ENCODE assay signal across 9 cellular contexts in the genomic region with DNA sequence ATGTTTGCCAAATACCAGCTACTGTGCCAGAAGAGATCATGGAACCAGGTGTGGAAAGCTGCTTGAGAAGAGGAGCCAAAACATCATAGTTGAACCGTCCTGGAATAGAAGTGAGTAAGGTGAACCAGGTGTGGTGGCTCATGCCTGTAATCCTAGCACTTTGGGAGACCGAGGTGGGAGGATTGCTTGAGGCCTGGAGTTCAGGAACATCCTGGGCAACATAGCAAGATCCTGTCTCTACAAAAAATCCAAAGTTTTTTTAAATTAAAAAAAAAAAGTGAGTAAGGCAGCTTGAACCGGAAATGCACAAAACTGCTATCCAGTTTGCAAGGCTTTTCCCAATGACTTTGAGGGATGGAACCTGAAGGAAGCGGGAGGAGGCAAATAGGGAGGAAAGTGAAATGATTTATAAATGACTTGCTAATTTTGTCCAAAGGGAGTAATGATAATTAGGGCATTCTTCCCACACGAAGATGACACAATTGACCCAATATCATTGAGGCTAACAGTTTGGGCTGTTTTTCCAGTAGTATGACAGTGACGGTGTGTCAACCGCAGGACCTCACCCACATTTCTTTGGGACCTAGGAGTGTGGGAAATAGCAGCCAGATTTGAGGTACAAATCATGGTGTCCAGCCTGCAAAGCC. TPM values are rescaled to one million over a fixed set of nuclear protein-coding genes. Genes with fewer than 3 reads are reported as not detected.
A peak's percentile ranks its signal among the peaks of the same experiment; 100 is the strongest.
DNase-seq lines count a peak whose midpoint lies in the region; ATAC-seq, FAIRE-seq and TF ChIP-seq lines count a peak whose summit lies in the region.
"Had no signal": no experiment of that assay in that cellular context is flagged by ENCODE, and none has a peak within 500 bp of the region (broad histone marks: within the 10 kb centered on the region; RNA-seq: fewer than 3 reads in every experiment).

No MANE protein-coding gene starts in this region.

- H3K4me1 ChIP-seq in GM23338 (ENCODE audit: insufficient read depth) = peaks cover 41% of the 10 kb centered on the region
- peaks cover 30 to 34% of the 10 kb centered on the region in 2 donors for H3K4me1 ChIP-seq in adrenal gland (replicated peaks in 1 of 2)
- H3K4me1 ChIP-seq in kidney (ENCODE audit: control insufficient read depth in 1 of 2, insufficient read depth in 1 of 2, low read depth in 1 of 2, low read length in 2 of 2) = peaks cover 13 to 34% of the 10 kb centered on the region in 2 donors
- peaks cover 30% of the 10 kb centered on the region for H3K4me1 ChIP-seq in skeletal muscle satellite cell (ENCODE audit: control insufficient read depth, insufficient read depth, low read length)
- peaks cover 27% of the 10 kb centered on the region for H3K4me1 ChIP-seq in mucosa of descending colon (ENCODE audit: low read depth)

- H3K36me3 ChIP-seq in GM23338 (ENCODE audit: insufficient read depth) = no peaks in the 10 kb centered on the region
- H3K36me3 ChIP-seq in adrenal gland (replicated peaks in 1 of 2) = peaks cover 0 to 3% of the 10 kb centered on the region in 2 donors
- peaks cover 3 to 5% of the 10 kb centered on the region in 2 donors for H3K36me3 ChIP-seq in kidney (ENCODE audit: control insufficient read depth in 1 of 2, insufficient read depth in 2 of 2, low read length in 2 of 2)
- H3K36me3 ChIP-seq in skeletal muscle satellite cell (ENCODE audit: insufficient read depth, low read length) = peaks cover 5% of the 10 kb centered on the region
- no peaks in the 10 kb centered on the region for H3K36me3 ChIP-seq in mucosa of descending colon (ENCODE audit: low read depth)

- peaks cover 20% of the 10 kb centered on the region for H3K36me3 Mint-ChIP-seq in GM23338 (ENCODE audit: low read depth)
- peaks cover 2% of the 10 kb centered on the region for H3K36me3 Mint-ChIP-seq in activated CD8-positive, alpha-beta memory T cell treated with anti-CD3 and anti-CD28 coated beads, Interleukin-2, amount 10 ng/mL, durations not matched to agents 7 days and 5 days

- TF ChIP-seq POLR2A in adrenal gland (IDR thresholded peaks at IDR 0.05) = no peak

- TF ChIP-seq CTCF in GM23338 (conservative IDR thresholded peaks at IDR 0.05; ENCODE audit: low read depth in 2 of 2) (no peak), adrenal gland (IDR thresholded peaks at IDR 0.05) (no peak), kidney (IDR thresholded peaks at IDR 0.05; ENCODE audit: borderline replicate concordance, extremely low read depth, insufficient read depth) (no peak), mucosa of descending colon (IDR thresholded peaks at IDR 0.05) (no peak)

- H3K4me3 ChIP-seq in GM23338 (peak overlapping the region; percentile 92), adrenal gland (peak overlapping the region in 2 of 4 donors; percentile 41 to 78), kidney (ENCODE audit: low read length in 2 of 2) (peak overlapping the region; percentile 70 to 82), skeletal muscle satellite cell (ENCODE audit: low read length) (peak overlapping the region; percentile 84), mucosa of descending colon (no peak overlapping the region)

- peak overlapping the region; percentile 97 for H3K27ac ChIP-seq in GM23338 (ENCODE audit: low read depth)
- peak overlapping the region; percentile 78 to 99 (median 93) for H3K27ac ChIP-seq in adrenal gland
- H3K27ac ChIP-seq in kidney (ENCODE audit: low read depth in 2 of 2, low read length in 2 of 2) = peak overlapping the region; percentile 99

- H3K4me3 Mint-ChIP-seq in GM23338 = peak overlapping the region; percentile 89
- no peak overlapping the region for H3K4me3 Mint-ChIP-seq in activated CD8-positive, alpha-beta memory T cell treated with anti-CD3 and anti-CD28 coated beads, Interleukin-2, amount 10 ng/mL, durations not matched to agents 7 days and 5 days

- intact Hi-C loops in adrenal gland (cut with DNase I) (loop anchor here in 1 of 2 donors (5.0 to 10.0 kb wide), 2 partner anchors 74 to 109 kb away; no protein-coding TSS in a partner anchor), kidney (cut with DNase I) (loop anchor here (10.0 kb wide), 1 partner anchor 64 kb away; no protein-coding TSS in a partner anchor), mucosa of descending colon (cut with DNase I, micrococcal nuclease) (loop anchor here (5.0 to 10.0 kb wide), 3 partner anchors 66 to 116 kb away; no protein-coding TSS in a partner anchor)

- DNase-seq in GM23338 (ENCODE audit: low spot score) = no peak
- DNase-seq in adrenal gland = no peak
- no peak for DNase-seq in kidney
- no peak for DNase-seq in HEK293T (ENCODE audit: extremely low spot score)
- no peak for DNase-seq in mucosa of descending colon
- no peak for DNase-seq in activated CD8-positive, alpha-beta memory T cell treated with anti-CD3 and anti-CD28 coated beads, Interleukin-2, amount 10 ng/mL, durations not matched to agents 7 days and 5 days

- peaks cover 4% of the 10 kb centered on the region; the same call in 2 of the 3 replicates for H3K9me3 Mint-ChIP-seq in GM23338
- no peaks in the 10 kb centered on the region for H3K9me3 Mint-ChIP-seq in activated CD8-positive, alpha-beta memory T cell treated with anti-CD3 and anti-CD28 coated beads, Interleukin-2, amount 10 ng/mL, durations not matched to agents 7 days and 5 days (ENCODE audit: low read depth)

- WGBS in adrenal gland, 4 donors = 50 to 65% (median 61%) methylated on average over 7 of the region's 7 CpGs

- H3K4me2 ChIP-seq in GM23338 (peak overlapping the region; percentile 85), skeletal muscle satellite cell (ENCODE audit: low read length) (peak overlapping the region; percentile 83)

- H3K9ac ChIP-seq in kidney (ENCODE audit: low read length in 2 of 2) (peak overlapping the region; percentile 30 to 92), skeletal muscle satellite cell (ENCODE audit: low read depth, low read length) (peak overlapping the region; percentile 94)

- H4K20me1 ChIP-seq in GM23338 (replicated peaks; ENCODE audit: insufficient read depth) = peaks cover 19% of the 10 kb centered on the region

- H3K9me3 ChIP-seq in adrenal gland (replicated peaks in 1 of 3) = no peaks in the 10 kb centered on the region
- H3K9me3 ChIP-seq in kidney (ENCODE audit: control insufficient read depth in 1 of 2, low read length in 2 of 2) = no peaks in the 10 kb centered on the region
- no peaks in the 10 kb centered on the region for H3K9me3 ChIP-seq in skeletal muscle satellite cell (replicated peaks; ENCODE audit: low read length)
- no peaks in the 10 kb centered on the region for H3K9me3 ChIP-seq in mucosa of descending colon

- POLR2A ChIA-PET in HEK293T (lab: Yijun Ruan, JAX) = interaction anchor here (0.6 to 2.1 kb wide), 4 partner anchors 13 to 145 kb away, joined by 3 to 9 read pairs (median 5); partner anchors contain the start of gene ALG14

- H2AFZ ChIP-seq in GM23338 = 0 out of 2 replicates have a peak overlapping the region, but pooled peaks have one; percentile 29

- H3F3A ChIP-seq in GM23338 (replicated peaks; ENCODE audit: low read depth) = peaks cover 12% of the 10 kb centered on the region

- H3K4me1 Mint-ChIP-seq in GM23338 = peaks cover 50% of the 10 kb centered on the region
- H3K4me1 Mint-ChIP-seq in activated CD8-positive, alpha-beta memory T cell treated with anti-CD3 and anti-CD28 coated beads, Interleukin-2, amount 10 ng/mL, durations not matched to agents 7 days and 5 days = peaks cover 9% of the 10 kb centered on the region

- peak overlapping the region; percentile 98 for H3K27ac Mint-ChIP-seq in GM23338
- H3K27ac Mint-ChIP-seq in activated CD8-positive, alpha-beta memory T cell treated with anti-CD3 and anti-CD28 coated beads, Interleukin-2, amount 10 ng/mL, durations not matched to agents 7 days and 5 days = no peak overlapping the region

- H3K27me3 ChIP-seq in GM23338 (ENCODE audit: insufficient read depth) = no peaks in the 10 kb centered on the region
- H3K27me3 ChIP-seq in adrenal gland = no peaks in the 10 kb centered on the region
- no peaks in the 10 kb centered on the region for H3K27me3 ChIP-seq in skeletal muscle satellite cell (ENCODE audit: control insufficient read depth, insufficient read depth, low read length)

- FAIRE-seq in kidney (lab: Jason Lieb, UNC) = no peak

- ATAC-seq in GM23338 (no peak), HG02588 (IDR thresholded peaks at IDR 0.05; ENCODE audit: unreplicated experiment) (no peak), mucosa of descending colon (no peak)
- no peak for ATAC-seq in activated CD8-positive, alpha-beta memory T cell treated with anti-CD3 and anti-CD28 coated beads, Interleukin-2, amount 10 ng/mL, durations not matched to agents 7 days and 5 days
- ATAC-seq: HCT116 had no signal

- peaks cover 20% of the 10 kb centered on the region for H3K27me3 Mint-ChIP-seq in GM23338 (ENCODE audit: insufficient read depth, low read depth, poor library complexity)
- H3K27me3 Mint-ChIP-seq in activated CD8-positive, alpha-beta memory T cell treated with anti-CD3 and anti-CD28 coated beads, Interleukin-2, amount 10 ng/mL, durations not matched to agents 7 days and 5 days = peaks cover 48% of the 10 kb centered on the region

- H3K9me2 ChIP-seq in GM23338 (ENCODE audit: insufficient read depth) = peaks cover 6% of the 10 kb centered on the region; the same call in 1 of the 2 replicates

- CTCF ChIA-PET in HEK293T (lab: Yijun Ruan, JAX) = interaction anchor here (0.6 to 1.3 kb wide), 4 partner anchors 19 to 888 kb away, joined by 3 to 9 read pairs (median 3); no protein-coding TSS in a partner anchor
- CTCF ChIA-PET in activated CD8-positive, alpha-beta memory T cell treated with anti-CD3 and anti-CD28 coated beads, Interleukin-2, amount 10 ng/mL, durations not matched to agents 7 days and 5 days (lab: Charles Lee) = no interaction called here

- H3K79me2 ChIP-seq in GM23338 (replicated peaks; ENCODE audit: insufficient read depth) = peaks cover 56% of the 10 kb centered on the region

TF ChIP-seq in GM23338, 12 proteins besides CTCF, POLR2A, EP300 and RAD21 (continues in another document):
- no peak for TF ChIP-seq ZNF114 (CRISPR knock-in tag; IDR thresholded peaks at IDR 0.05)
- TF ChIP-seq CREB1 (CRISPR knock-in tag; IDR thresholded peaks at IDR 0.05; ENCODE audit: low read depth) = no peak
- TF ChIP-seq EZH2phosphoT487 (IDR thresholded peaks at IDR 0.05; ENCODE audit: unreplicated experiment) = no peak

TF ChIP-seq in HEK293T, 16 proteins besides CTCF, POLR2A, EP300 and RAD21:
- TF ChIP-seq BHLHE40 (IDR thresholded peaks at IDR 0.05; ENCODE audit: borderline replicate concordance) = no peak
TF ChIP-seq in HEK293T: peak in this region for 0.

RNA-seq across cellular contexts. Expression of gene CNN3, which starts 1.5 kb away (rescaled TPM):
- total RNA-seq in GM23338 (2014; rRNA removed; shearing (Covaris generic)) = 220 and 247 TPM in 2 replicates
- 270 and 312 TPM in 2 replicates for polyA plus RNA-seq in GM23338 (2016; fragmentation: Nextera tagmentation; extraction: Ambion mirVana)
- total RNA-seq in adrenal gland = 100 to 1,000 TPM; 320 to 766 (median 424) TPM
- 100 to 1,000 TPM in 2 of 3 donors, 10 to 100 TPM in 1; 97.3 to 418 (median 131) TPM for polyA plus RNA-seq in adrenal gland
- 291 TPM for total RNA-seq in kidney
- polyA plus RNA-seq in kidney (ENCODE audit: insufficient read depth, low read depth, low replicate concordance) = 232 TPM
- 103 and 111 TPM in 2 replicates for total RNA-seq in skeletal muscle satellite cell (2012; rRNA removed)
- 100 to 1,000 TPM in 2 of 3 donors, 10 to 100 TPM in 1; 61.3 to 165 (median 129) TPM for total RNA-seq in mucosa of descending colon
- 1 to 10 TPM; 3.5 to 4.6 TPM for total RNA-seq in activated CD8-positive, alpha-beta memory T cell treated with anti-CD3 and anti-CD28 coated beads, Interleukin-2, amount 10 ng/mL, durations not matched to agents 7 days and 5 days

Comparison
In these comparisons a context has a peak if more than half of its experiments do, and no peak if none do; other contexts are left out.
1. RNA of gene CNN3, which starts 1.5 kb away (total RNA-seq): 320 to 766 TPM in adrenal gland, 291 TPM in kidney (single experiment), 220 to 247 TPM in GM23338 and 61.3 to 165 TPM in mucosa of descending colon; 3.5 to 4.6 TPM in activated CD8-positive, alpha-beta memory T cell treated with anti-CD3 and anti-CD28 coated beads, Interleukin-2, amount 10 ng/mL, durations not matched to agents 7 days and 5 days; every median in the first group is over 10 times any median in the second.
2. Peak in every context shown above with its lines, with median percentiles within 50 percentile points of each other: H3K27ac ChIP-seq.